18 cellular contexts compared by ENCODE assay signal in the genomic region with DNA sequence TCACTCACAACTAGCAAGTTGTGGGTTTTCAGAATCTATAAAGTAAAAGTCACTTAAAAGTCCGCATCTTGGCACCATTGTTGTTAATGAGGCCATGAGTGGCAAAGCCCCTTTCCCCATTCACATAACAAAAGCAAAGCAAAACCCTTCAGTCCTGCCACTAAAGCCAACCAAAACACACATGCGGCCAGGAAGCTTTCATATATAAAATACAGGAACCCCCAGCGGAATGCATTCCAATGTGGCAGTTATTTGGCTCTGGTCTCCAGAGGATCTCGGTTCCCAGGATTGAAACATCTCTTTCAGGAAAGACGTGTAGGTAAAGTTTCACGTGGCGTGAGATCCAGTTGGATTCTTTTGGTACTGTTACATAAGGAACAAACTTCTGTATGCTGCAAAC. TPM values are rescaled to one million over a fixed set of nuclear protein-coding genes. Genes with fewer than 3 reads are reported as not detected.
DNase-seq lines count a peak whose midpoint lies in the region; ATAC-seq and TF ChIP-seq lines count a peak whose summit lies in the region.
"Had no signal": no experiment of that assay in that cellular context is flagged by ENCODE, and none has a peak within 500 bp of the region (broad histone marks: within the 10 kb centered on the region; RNA-seq: fewer than 3 reads in every experiment).

No MANE protein-coding gene starts in this region.

- H2BK12ac ChIP-seq in mesenchymal stem cell (ENCODE audit: low read length in 2 of 2) = no peak overlapping the region

- H3K4me1 ChIP-seq in mesenchymal stem cell (ENCODE audit: control insufficient read depth, insufficient read depth, low read depth, low read length) = peaks cover 3% of the 10 kb centered on the region
- H3K4me1 ChIP-seq in A673 (ENCODE audit: insufficient read depth, low read length, poor library complexity, severe bottlenecking) = peaks cover 9% of the 10 kb centered on the region
- H3K4me1 ChIP-seq in CD8-positive, alpha-beta memory T cell (ENCODE audit: insufficient read depth, low read length) = peaks cover 21% of the 10 kb centered on the region

- no TSS peak for BruUV-seq in A673 (replicated peaks; lab: Mats Ljungman, UMichigan)

- H3K9me3 Mint-ChIP-seq in stimulated activated naive CD8-positive, alpha-beta T cell treated with anti-CD3 and anti-CD28 coated beads, Interleukin-15, Interleukin-2, amounts not matched to agents 100 ng/mL and 50 ng/mL, for 24 hours = no peaks in the 10 kb centered on the region
- H3K9me3 Mint-ChIP-seq in CD8-positive, alpha-beta memory T cell = no peaks in the 10 kb centered on the region
- H3K9me3 Mint-ChIP-seq: CD4-positive, CD25-positive, alpha-beta regulatory T cell had no signal

- peaks cover 39% of the 10 kb centered on the region for H3K4me1 Mint-ChIP-seq in stimulated activated naive CD8-positive, alpha-beta T cell treated with anti-CD3 and anti-CD28 coated beads, Interleukin-15, Interleukin-2, amounts not matched to agents 100 ng/mL and 50 ng/mL, for 24 hours (ENCODE audit: low read depth)
- H3K4me1 Mint-ChIP-seq in CD8-positive, alpha-beta memory T cell = peaks cover 22 to 26% (median 25%) of the 10 kb centered on the region in 3 donors

- no peak overlapping the region for H4K8ac ChIP-seq in mesenchymal stem cell (ENCODE audit: low read length)

- ATAC-seq in stimulated activated naive CD8-positive, alpha-beta T cell treated with anti-CD3 and anti-CD28 coated beads, Interleukin-15, Interleukin-2, amounts not matched to agents 100 U/mL and 50 U/mL, for 24 hours = no peak
- ATAC-seq: HepG2, Panc1 had no signal

- H3K4ac ChIP-seq in mesenchymal stem cell (ENCODE audit: low read depth in 1 of 2, low read length in 2 of 2) = no peak overlapping the region

- TF ChIP-seq CTCF in A673 (conservative IDR thresholded peaks at IDR 0.05; ENCODE audit: low read depth, low read length) = no peak

- peak overlapping the region; percentile 51 for H3K27ac Mint-ChIP-seq in stimulated activated naive CD8-positive, alpha-beta T cell treated with anti-CD3 and anti-CD28 coated beads, Interleukin-15, Interleukin-2, amounts not matched to agents 100 ng/mL and 50 ng/mL, for 24 hours
- H3K27ac Mint-ChIP-seq in CD8-positive, alpha-beta memory T cell = peak overlapping the region in 1 of 8 donors; percentile 40
- H3K27ac Mint-ChIP-seq: CD4-positive, CD25-positive, alpha-beta regulatory T cell had no signal

- H2BK5ac ChIP-seq in mesenchymal stem cell (ENCODE audit: low read depth, low read length, poor library complexity, severe bottlenecking) = no peak overlapping the region

- POLR2A ChIA-PET in A673 (lab: Charles Lee; ENCODE audit: low non-redundant PET) = interaction anchor here (0.8 kb wide), 1 partner anchor 11 kb away, joined by 6 read pairs; no protein-coding TSS in a partner anchor
- POLR2A ChIA-PET in CD8-positive, alpha-beta memory T cell (lab: Charles Lee) = interaction anchor here (0.7 to 0.8 kb wide), 2 partner anchors 37 to 730 kb away, joined by 3 to 5 read pairs; no protein-coding TSS in a partner anchor

- peak overlapping the region; percentile 19 for H3K4me3 Mint-ChIP-seq in stimulated activated naive CD8-positive, alpha-beta T cell treated with anti-CD3 and anti-CD28 coated beads, Interleukin-15, Interleukin-2, amounts not matched to agents 100 ng/mL and 50 ng/mL, for 24 hours
- H3K4me3 Mint-ChIP-seq in CD8-positive, alpha-beta memory T cell = peak overlapping the region in 1 of 7 donors; percentile 75

- no peak overlapping the region for H4K91ac ChIP-seq in mesenchymal stem cell (ENCODE audit: low read length)

- H2BK120ac ChIP-seq in mesenchymal stem cell (ENCODE audit: low read depth, low read length) = no peak overlapping the region

- no peak overlapping the region for H3K27ac ChIP-seq in mesenchymal stem cell (ENCODE audit: low read length, poor library complexity, severe bottlenecking)
- H3K27ac ChIP-seq in A673 (ENCODE audit: low read depth, low read length, poor library complexity, severe bottlenecking) = no peak overlapping the region
- no peak overlapping the region for H3K27ac ChIP-seq in CD8-positive, alpha-beta memory T cell (ENCODE audit: low read depth, low read length)

- intact Hi-C loops in A673 (cut with micrococcal nuclease; ENCODE audit: unreplicated experiment) = no loop called here

- no peaks in the 10 kb centered on the region for H3K27me3 Mint-ChIP-seq in stimulated activated naive CD8-positive, alpha-beta T cell treated with anti-CD3 and anti-CD28 coated beads, Interleukin-15, Interleukin-2, amounts not matched to agents 100 ng/mL and 50 ng/mL, for 24 hours
- H3K27me3 Mint-ChIP-seq in CD8-positive, alpha-beta memory T cell = no peaks in the 10 kb centered on the region

- H3K36me3 Mint-ChIP-seq in stimulated activated naive CD8-positive, alpha-beta T cell treated with anti-CD3 and anti-CD28 coated beads, Interleukin-15, Interleukin-2, amounts not matched to agents 100 ng/mL and 50 ng/mL, for 24 hours (ENCODE audit: low read depth) = no peaks in the 10 kb centered on the region
- peaks cover 0 to 13% (median 0%) of the 10 kb centered on the region in 3 donors for H3K36me3 Mint-ChIP-seq in CD8-positive, alpha-beta memory T cell
- H3K36me3 Mint-ChIP-seq: CD4-positive, CD25-positive, alpha-beta regulatory T cell had no signal

- CTCF ChIA-PET in A673 (lab: Charles Lee) = no interaction called here
- CTCF ChIA-PET in CD8-positive, alpha-beta memory T cell (lab: Charles Lee) = interaction anchor here (2.6 kb wide), 1 partner anchor 11 kb away, joined by 7 read pairs; no protein-coding TSS in a partner anchor

- no peak overlapping the region for H3K4me3 ChIP-seq in mesenchymal stem cell (ENCODE audit: insufficient read depth in 1 of 2, low read depth in 1 of 2, low read length in 2 of 2)
- no peak overlapping the region for H3K4me3 ChIP-seq in A673 (ENCODE audit: low read depth, low read length, poor library complexity, severe bottlenecking)
- H3K4me3 ChIP-seq in CD8-positive, alpha-beta memory T cell (ENCODE audit: low read length) = no peak overlapping the region
- H3K4me3 ChIP-seq: HAP-1 had no signal

- H3K4me2 ChIP-seq in mesenchymal stem cell (ENCODE audit: low read length, poor library complexity, severe bottlenecking) = peak overlapping the region; percentile 12

- H3K36me3 ChIP-seq in mesenchymal stem cell (ENCODE audit: control insufficient read depth in 1 of 2, insufficient read depth in 2 of 2, low read depth in 1 of 2, low read length in 2 of 2) = peaks cover 0 to 6% of the 10 kb centered on the region in 2 experiments
- no peaks in the 10 kb centered on the region for H3K36me3 ChIP-seq in A673 (ENCODE audit: insufficient read depth, low read length, poor library complexity, severe bottlenecking)
- no peaks in the 10 kb centered on the region for H3K36me3 ChIP-seq in CD8-positive, alpha-beta memory T cell (ENCODE audit: insufficient read depth, low read length)
- H3K36me3 ChIP-seq: HAP-1 had no signal

- no peak overlapping the region for H3K18ac ChIP-seq in mesenchymal stem cell (ENCODE audit: low read depth in 1 of 2, low read length in 2 of 2)

- no peak overlapping the region for H3K14ac ChIP-seq in mesenchymal stem cell (ENCODE audit: low read length in 2 of 2)

- no peak overlapping the region for H2AK5ac ChIP-seq in mesenchymal stem cell (ENCODE audit: low read length, severe bottlenecking)

- H3K79me1 ChIP-seq in mesenchymal stem cell (replicated peaks; ENCODE audit: low read length, poor library complexity, severe bottlenecking) = no peaks in the 10 kb centered on the region

- H3K9ac ChIP-seq in mesenchymal stem cell (ENCODE audit: low read length) = no peak overlapping the region

- peaks cover 0 to 10% of the 10 kb centered on the region in 2 experiments for H3K27me3 ChIP-seq in mesenchymal stem cell (ENCODE audit: control insufficient read depth in 1 of 2, insufficient read depth in 1 of 2, low read length in 2 of 2)
- no peaks in the 10 kb centered on the region for H3K27me3 ChIP-seq in A673 (replicated peaks; ENCODE audit: insufficient read depth, low read depth, low read length, poor library complexity)
- no peaks in the 10 kb centered on the region for H3K27me3 ChIP-seq in CD8-positive, alpha-beta memory T cell (ENCODE audit: insufficient read depth, low read length, poor library complexity, severe bottlenecking)

- no peak overlapping the region for H2BK15ac ChIP-seq in mesenchymal stem cell (ENCODE audit: low read depth, poor library complexity, severe bottlenecking)

- H2AFZ ChIP-seq in mesenchymal stem cell (ENCODE audit: low read depth, low read length) = no peak overlapping the region

- no peaks in the 10 kb centered on the region for H3K9me3 ChIP-seq in mesenchymal stem cell (ENCODE audit: control insufficient read depth, low read length)
- no peaks in the 10 kb centered on the region for H3K9me3 ChIP-seq in A673 (ENCODE audit: low read depth, low read length, poor library complexity, severe bottlenecking)
- no peaks in the 10 kb centered on the region for H3K9me3 ChIP-seq in CD8-positive, alpha-beta memory T cell (ENCODE audit: low read length)
- H3K9me3 ChIP-seq: HAP-1 had no signal

- WGBS in mesenchymal stem cell = 96% methylated on average over 7 of the region's 7 CpGs

- no peak for DNase-seq in stimulated activated naive CD8-positive, alpha-beta T cell treated with anti-CD3 and anti-CD28 coated beads, Interleukin-15, Interleukin-2, amounts not matched to agents 100 U/mL and 50 U/mL, for 24 hours
- DNase-seq in astrocyte of the hippocampus (ENCODE audit: low read depth, low spot score) = peak; percentile 82
- no peak for DNase-seq in mesenchymal stem cell
- DNase-seq in cortex of kidney (lab: John Stamatoyannopoulos, UW) = no peak
- DNase-seq in A673 (ENCODE audit: low spot score) = no peak
- no peak for DNase-seq in CD8-positive, alpha-beta memory T cell
- DNase-seq: Calu3; CD4-positive, CD25-positive, alpha-beta regulatory T cell; KG1; NCI-H1436; NCI-H2029; NCI-H2171; NCI-H446 treated with DMSO at 0.1 percent for 48 hours; NCI-H748 treated with DMSO at 0.1 percent for 48 hours had no signal

- H3K23ac ChIP-seq in mesenchymal stem cell (ENCODE audit: low read length in 2 of 2) = no peak overlapping the region

RNA-seq across cellular contexts. Expression of gene LBR, which starts 2.5 kb away (rescaled TPM):
- polyA plus RNA-seq in mesenchymal stem cell (2013, experiment 1 of 2) = 30.8 TPM
- polyA plus RNA-seq in mesenchymal stem cell (2013, experiment 2 of 2) = 30.9 TPM
- total RNA-seq in A673 (2021) = 147 and 174 TPM in 2 replicates
- total RNA-seq in CD8-positive, alpha-beta memory T cell = 100 to 1,000 TPM; 125 to 132 TPM
- 110 TPM for polyA plus RNA-seq in CD8-positive, alpha-beta memory T cell
